21 cellular contexts compared by ENCODE assay signal in the genomic region with DNA sequence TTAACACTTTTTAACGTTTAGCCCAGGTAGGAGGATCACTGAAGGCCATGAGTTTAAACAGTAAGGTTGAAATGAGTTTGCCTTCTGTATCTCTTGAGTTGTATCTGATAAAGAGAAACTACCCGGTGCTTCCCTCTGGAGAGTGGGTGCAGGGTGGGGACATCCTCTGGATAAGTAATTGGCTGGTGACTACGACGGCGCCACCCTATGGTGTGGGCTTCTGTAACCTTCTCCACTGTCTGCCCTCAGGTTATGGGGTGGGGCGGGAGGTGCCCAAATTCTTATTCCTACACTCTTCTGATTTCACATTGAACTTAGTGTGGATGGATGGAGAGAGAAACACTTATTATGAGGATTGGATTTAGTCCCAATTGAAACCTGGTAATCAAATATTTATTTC.
DNase-seq lines count a peak whose midpoint lies in the region; ATAC-seq, FAIRE-seq and TF ChIP-seq lines count a peak whose summit lies in the region.
"Had no signal": no experiment of that assay in that cellular context is flagged by ENCODE, and none has a peak within 500 bp of the region (broad histone marks: within the 10 kb centered on the region; RNA-seq: fewer than 3 reads in every experiment).

No MANE protein-coding gene starts in this region.

- H3K4me1 Mint-ChIP-seq in astrocyte (ENCODE audit: low read depth, unreplicated experiment): peaks cover 55% of the 10 kb centered on the region
- H3K4me1 Mint-ChIP-seq: CD14-positive monocyte had no signal

- H3K27ac ChIP-seq in astrocyte (ENCODE audit: low read depth, low read length) (no peak overlapping the region), upper lobe of right lung (no peak overlapping the region)
- H3K27ac ChIP-seq: 22Rv1 had no signal

- peaks cover 2% of the 10 kb centered on the region for H3K9me3 Mint-ChIP-seq in astrocyte (ENCODE audit: unreplicated experiment)

- H3K36me3 Mint-ChIP-seq in astrocyte (ENCODE audit: low read depth, unreplicated experiment): peaks cover 15% of the 10 kb centered on the region
- H3K36me3 Mint-ChIP-seq: CD14-positive monocyte had no signal

- ATAC-seq in upper lobe of right lung: no peak
- ATAC-seq: Right ventricle myocardium inferior had no signal

- FAIRE-seq in astrocyte (lab: Jason Lieb, UNC): no peak
- no peak for FAIRE-seq in frontal cortex (lab: Jason Lieb, UNC)
- FAIRE-seq: GM12891, GM18507, RCC 7860 had no signal

- no peak overlapping the region for H2AFZ ChIP-seq in astrocyte (ENCODE audit: low read depth, low read length)

- DNase-seq in DMS 273 (lab: John Stamatoyannopoulos, UW; ENCODE audit: unreplicated experiment) (peak; percentile 15), DMS 273 treated with DMSO at 0.1 percent for 48 hours (lab: John Stamatoyannopoulos, UW) (no peak), HT-29 (ENCODE audit: low spot score) (peak; percentile 27), astrocyte (ENCODE audit: low read depth) (no peak), upper lobe of right lung (peak; percentile 9), NCI-H146 (lab: John Stamatoyannopoulos, UW) (no peak), frontal cortex (ENCODE audit: low spot score in 2 of 2) (no peak)
- no peak for DNase-seq in activated CD4-positive, alpha-beta T cell treated with anti-CD3 and anti-CD28 coated beads for 48 hours
- DNase-seq: DMS153; GOT3; NCI-H1417 treated with DMSO at 0.1 percent for 48 hours; NCI-H2081; NCI-H748 treated with DMSO at 0.1 percent for 48 hours; NK-92 treated with Interleukin-12 subunit alpha and Interleukin-12 subunit beta, amount 100 ng/mL, for 24 hours; SW 1271 had no signal

- H3K27ac Mint-ChIP-seq in astrocyte (ENCODE audit: unreplicated experiment): peak overlapping the region; percentile 37

- H3K27me3 ChIP-seq in astrocyte (ENCODE audit: insufficient read depth, low read length) (no peaks in the 10 kb centered on the region), upper lobe of right lung (no peaks in the 10 kb centered on the region)

- H3K4me3 ChIP-seq in astrocyte (ENCODE audit: insufficient read depth, low read depth, low read length) (no peak overlapping the region), upper lobe of right lung (no peak overlapping the region)

- no peaks in the 10 kb centered on the region for H3K79me2 ChIP-seq in astrocyte (ENCODE audit: insufficient read depth, low read length)

- H3K4me1 ChIP-seq in astrocyte (ENCODE audit: insufficient read depth, low read length): peaks cover 4% of the 10 kb centered on the region
- H3K4me1 ChIP-seq in upper lobe of right lung: no peaks in the 10 kb centered on the region

- H3K4me3 Mint-ChIP-seq in astrocyte (ENCODE audit: unreplicated experiment): no peak overlapping the region
- H3K4me3 Mint-ChIP-seq: CD14-positive monocyte had no signal

- H3K36me3 ChIP-seq in astrocyte (ENCODE audit: insufficient read depth, low read length) (no peaks in the 10 kb centered on the region), upper lobe of right lung (no peaks in the 10 kb centered on the region)

- intact Hi-C loops in upper lobe of right lung (cut with DNase I): no loop called here

- H3K4me2 ChIP-seq in astrocyte (ENCODE audit: low read length): no peak overlapping the region

- H3K9me3 ChIP-seq in astrocyte (ENCODE audit: insufficient read depth, low read depth, low read length): no peaks in the 10 kb centered on the region
- H3K9me3 ChIP-seq in upper lobe of right lung: no peaks in the 10 kb centered on the region

- H3K27me3 Mint-ChIP-seq in astrocyte (ENCODE audit: low read depth, unreplicated experiment): no peaks in the 10 kb centered on the region

- TF ChIP-seq CTCF in astrocyte (IDR thresholded peaks at IDR 0.05; ENCODE audit: insufficient read depth, low read depth, low read length): no peak
- TF ChIP-seq CTCF in upper lobe of right lung (IDR thresholded peaks at IDR 0.05): no peak

- no peak overlapping the region for H3K9ac ChIP-seq in astrocyte (ENCODE audit: low read length)

- H4K20me1 ChIP-seq in astrocyte (ENCODE audit: insufficient read depth, low read length): no peaks in the 10 kb centered on the region

Comparison
In these comparisons a context has a peak if more than half of its experiments do, and no peak if none do; other contexts are left out.
1. DNase-seq: peak in DMS 273 (single experiment), HT-29 (single experiment) and upper lobe of right lung (single experiment); none in DMS 273 treated with DMSO at 0.1 percent for 48 hours (single experiment), astrocyte (single experiment), NCI-H146 (single experiment), activated CD4-positive, alpha-beta T cell treated with anti-CD3 and anti-CD28 coated beads for 48 hours (single experiment) and frontal cortex (0 of 2).